In the genomic region with DNA sequence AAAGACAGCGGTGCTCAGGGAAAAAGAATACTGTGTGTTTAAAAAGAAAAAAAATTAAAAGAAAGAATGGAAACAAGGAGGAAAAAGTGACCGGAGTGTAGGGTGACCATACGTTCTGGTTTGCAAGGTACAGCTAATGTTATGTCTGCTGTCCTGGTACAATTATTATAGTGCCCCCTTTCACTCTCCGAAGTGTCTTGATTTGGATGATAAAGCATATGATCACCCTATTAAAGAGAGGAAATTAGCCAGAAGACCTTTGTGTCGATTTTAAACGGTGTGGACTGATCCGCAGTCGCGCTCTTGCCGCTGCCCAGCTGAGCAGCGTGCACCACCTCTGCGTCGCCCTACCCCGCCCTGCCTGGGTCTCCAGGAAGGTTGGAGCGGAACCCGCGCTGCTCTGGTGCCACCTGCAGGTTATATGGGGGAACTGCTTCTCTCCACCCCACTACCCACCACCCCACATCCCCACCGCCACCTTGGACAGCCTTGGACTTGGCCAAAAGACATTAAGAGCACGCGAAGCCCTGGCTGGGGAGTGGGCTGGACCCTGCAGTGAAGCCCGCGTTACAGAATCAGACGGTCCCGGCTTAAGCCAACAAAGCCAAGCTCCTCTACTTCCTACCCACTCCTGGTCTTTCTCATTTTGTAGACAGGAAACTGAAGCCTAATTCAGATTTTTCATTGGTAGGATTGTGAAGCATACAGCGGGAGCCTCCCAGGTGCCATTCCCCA, we compare ENCODE assay signal across 8 cellular contexts. TPM values are rescaled to one million over a fixed set of nuclear protein-coding genes. Genes with fewer than 3 reads are reported as not detected.
DNase-seq lines count a peak whose midpoint lies in the region; ATAC-seq and TF ChIP-seq lines count a peak whose summit lies in the region.

No MANE protein-coding gene starts in this region.

- H3K4me2 ChIP-seq in OCI-LY3 (ENCODE audit: low read length), result peak overlapping the region; percentile 87

- peak overlapping the region; percentile 95 for H2AFZ ChIP-seq in OCI-LY3 (ENCODE audit: low read depth, low read length)

- H3K27ac ChIP-seq in HUES6 (ENCODE audit: low read depth, low read length), result no peak overlapping the region
- H3K27ac ChIP-seq in OCI-LY3 (ENCODE audit: low read length), result no peak overlapping the region

- DNase-seq in AG08395 (ENCODE audit: low spot score) (peak; percentile 90), activated T-cell treated with anti-CD3 and anti-CD28 coated beads for 1 hour (ENCODE audit: low read depth) (peak; percentile 71), myocyte (ENCODE audit: low read depth) (peak; percentile 72)
- peak; percentile 87 for DNase-seq in stimulated activated CD8-positive, alpha-beta memory T cell treated with anti-CD3 and anti-CD28 coated beads, Interleukin-4, amount 100 ng/mL, for 48 hours

- TF ChIP-seq CTCF in OCI-LY3 (IDR thresholded peaks at IDR 0.05; ENCODE audit: low read depth, low read length), result peak; percentile 76

- H4K20me1 ChIP-seq in OCI-LY3 (ENCODE audit: insufficient read depth, low read length), result no peaks in the 10 kb centered on the region

- ATAC-seq in GM19035 (IDR thresholded peaks at IDR 0.05; ENCODE audit: unreplicated experiment) (peak; percentile 71), esophagus mucosa (peak; percentile 98)

- peaks cover 24% of the 10 kb centered on the region for H3K27me3 ChIP-seq in HUES6 (ENCODE audit: control insufficient read depth, insufficient read depth, low read length)
- H3K27me3 ChIP-seq in OCI-LY3 (ENCODE audit: low read depth, low read length), result peaks cover 40% of the 10 kb centered on the region

- H3K79me2 ChIP-seq in OCI-LY3 (ENCODE audit: low read length), result no peaks in the 10 kb centered on the region

- H3K9me3 ChIP-seq in HUES6 (ENCODE audit: control insufficient read depth, insufficient read depth, low read depth, low read length) (no peaks in the 10 kb centered on the region), OCI-LY3 (ENCODE audit: insufficient read depth, low read length) (no peaks in the 10 kb centered on the region)

- H3K9ac ChIP-seq in HUES6 (ENCODE audit: low read length), result no peak overlapping the region
- peak overlapping the region; percentile 47 for H3K9ac ChIP-seq in OCI-LY3 (ENCODE audit: low read length)

- H3K4me3 ChIP-seq in HUES6 (ENCODE audit: low read depth, low read length), result peak overlapping the region; percentile 53
- peak overlapping the region; percentile 70 for H3K4me3 ChIP-seq in OCI-LY3 (ENCODE audit: low read length)

- no peaks in the 10 kb centered on the region for H3K36me3 ChIP-seq in HUES6 (ENCODE audit: control insufficient read depth, insufficient read depth, low read length)
- H3K36me3 ChIP-seq in OCI-LY3 (replicated peaks; ENCODE audit: low read depth, low read length), result no peaks in the 10 kb centered on the region

- H3K4me1 ChIP-seq in HUES6 (ENCODE audit: control insufficient read depth, insufficient read depth, low read length) (peaks cover 4% of the 10 kb centered on the region; the same call in 1 of the 2 replicates), OCI-LY3 (ENCODE audit: low read length) (peaks cover 15% of the 10 kb centered on the region)

RNA-seq across cellular contexts. Expression of a gene that starts 41.2 kb away (rescaled TPM):
- total RNA-seq in esophagus mucosa, result 20.9 TPM
- total RNA-seq in myocyte, result 67.0 and 67.5 TPM in 2 replicates
- 36.5 TPM for polyA plus RNA-seq in myocyte (2012)
